ENCODE assay signal across 8 cellular contexts in genomic region chr19:47391510-47392223, GRCh38. TPM values are rescaled to one million over a fixed set of nuclear protein-coding genes. Genes with fewer than 3 reads are reported as not detected.
DNase-seq lines count a peak whose midpoint lies in the region; ATAC-seq and TF ChIP-seq lines count a peak whose summit lies in the region.

No MANE protein-coding gene starts in this region.

- no peaks in the 10 kb centered on the region for H3K9me2 ChIP-seq in OCI-LY1 (ENCODE audit: low read depth, low read length)

- H3K4me2 ChIP-seq in OCI-LY1 (ENCODE audit: low read length): no peak overlapping the region

- no peak for TF ChIP-seq POLR2A in esophagus muscularis mucosa (IDR thresholded peaks at IDR 0.05; ENCODE audit: low read depth)

- H3K36me3 ChIP-seq in OCI-LY1 (ENCODE audit: insufficient read depth, low read length) (no peaks in the 10 kb centered on the region), esophagus muscularis mucosa (no peaks in the 10 kb centered on the region)
- H3K36me3 ChIP-seq in naive thymus-derived CD4-positive, alpha-beta T cell (ENCODE audit: control insufficient read depth in 2 of 3, insufficient read depth in 3 of 3, low read length in 3 of 3): no peaks in the 10 kb centered on the region

- DNase-seq in CD4-positive, alpha-beta T cell: peak; percentile 63 to 84 (median 77)
- peak; percentile 97 for DNase-seq in activated CD8-positive, alpha-beta memory T cell treated with anti-CD3 and anti-CD28 coated beads, Interleukin-2, amount 50 U/mL, for 48 hours
- DNase-seq in esophagus muscularis mucosa (ENCODE audit: extremely low spot score): peak; percentile 94
- DNase-seq in naive thymus-derived CD4-positive, alpha-beta T cell: peak; percentile 56 to 80 (median 74)
- peak; percentile 88 for DNase-seq in stimulated activated effector memory CD8-positive, alpha-beta T cell treated with anti-CD3 and anti-CD28 coated beads, Interleukin-12 subunit alpha, Interleukin-12 subunit beta, amount 100 ng/mL, for 72 hours (ENCODE audit: low spot score in 2 of 2)

- CTCF ChIA-PET in CD4-positive, alpha-beta T cell (lab: Charles Lee): interaction anchor here (0.6 to 2.0 kb wide), 15 partner anchors 9 to 306 kb away, joined by 3 to 19 read pairs (median 3); partner anchors contain the start of gene DHX34
- CTCF ChIA-PET in naive thymus-derived CD4-positive, alpha-beta T cell (lab: Charles Lee): interaction anchor here (0.6 to 4.6 kb wide), 14 partner anchors 9 to 246 kb away, joined by 3 to 34 read pairs (median 4); partner anchors contain the start of gene DHX34

- TF ChIP-seq CTCF in CD4-positive, alpha-beta T cell (IDR thresholded peaks at IDR 0.05): peak; percentile 88
- peak; percentile 80 for TF ChIP-seq CTCF in OCI-LY1 (IDR thresholded peaks at IDR 0.05; ENCODE audit: low read length)
- peak; percentile 74 to 91 (median 78) for TF ChIP-seq CTCF in esophagus muscularis mucosa (IDR thresholded peaks at IDR 0.05)

- WGBS in esophagus muscularis mucosa: 33% methylated on average over 13 of the region's 15 CpGs

- intact Hi-C loops in CD4-positive, alpha-beta T cell (cut with DNase I, micrococcal nuclease): loop anchor here (1.0 to 5.0 kb wide), 2 partner anchors 95 to 244 kb away; no protein-coding TSS in a partner anchor
- intact Hi-C loops in esophagus muscularis mucosa (cut with DNase I): no loop called here
- intact Hi-C loops in naive thymus-derived CD4-positive, alpha-beta T cell (cut with micrococcal nuclease): loop anchor here (1.0 to 2.0 kb wide), 3 partner anchors 35 to 107 kb away; no protein-coding TSS in a partner anchor

- no peaks in the 10 kb centered on the region for H4K20me1 ChIP-seq in OCI-LY1 (ENCODE audit: insufficient read depth, low read length)

- H3K4me3 ChIP-seq in OCI-LY1 (ENCODE audit: low read depth, low read length, poor library complexity, severe bottlenecking) (no peak overlapping the region), esophagus muscularis mucosa (no peak overlapping the region)
- H3K4me3 ChIP-seq in naive thymus-derived CD4-positive, alpha-beta T cell (ENCODE audit: low read length): no peak overlapping the region

- H3K27me3 Mint-ChIP-seq in CD4-positive, alpha-beta T cell: peaks cover 19% of the 10 kb centered on the region
- peaks cover 7 to 21% (median 16%) of the 10 kb centered on the region in 5 donors for H3K27me3 Mint-ChIP-seq in naive thymus-derived CD4-positive, alpha-beta T cell

- peak; percentile 90 for ATAC-seq in CD4-positive, alpha-beta T cell (ENCODE audit: poor library complexity)
- ATAC-seq in HG02798 (IDR thresholded peaks at IDR 0.05; ENCODE audit: poor library complexity, unreplicated experiment): peak; percentile 43
- ATAC-seq in naive thymus-derived CD4-positive, alpha-beta T cell: peak; percentile 68
- peak; percentile 82 for ATAC-seq in stimulated activated effector memory CD8-positive, alpha-beta T cell treated with anti-CD3 and anti-CD28 coated beads, Interleukin-12 subunit alpha, Interleukin-12 subunit beta, amount 100 ng/mL, for 72 hours
- no peak for ATAC-seq in HG02973 (IDR thresholded peaks at IDR 0.05; ENCODE audit: unreplicated experiment)

- POLR2A ChIA-PET in CD4-positive, alpha-beta T cell (lab: Charles Lee): interaction anchor here (1.0 to 1.6 kb wide), 2 partner anchors 43 to 96 kb away, joined by 4 read pairs; partner anchors contain the start of gene DHX34
- POLR2A ChIA-PET in naive thymus-derived CD4-positive, alpha-beta T cell (lab: Charles Lee): interaction anchor here (0.7 kb wide), 1 partner anchor 107 kb away, joined by 3 read pairs; no protein-coding TSS in a partner anchor

- no peaks in the 10 kb centered on the region for H3K27me3 ChIP-seq in CD4-positive, alpha-beta T cell (ENCODE audit: control insufficient read depth, insufficient read depth, low read length)
- H3K27me3 ChIP-seq in OCI-LY1 (ENCODE audit: insufficient read depth, low read length) (no peaks in the 10 kb centered on the region), esophagus muscularis mucosa (peaks cover 0 to 6% (median 0%) of the 10 kb centered on the region in 4 donors)
- H3K27me3 ChIP-seq in naive thymus-derived CD4-positive, alpha-beta T cell (ENCODE audit: control insufficient read depth in 2 of 2, insufficient read depth in 2 of 2, low read length in 2 of 2): no peaks in the 10 kb centered on the region

- no peak overlapping the region for H3K9ac ChIP-seq in OCI-LY1 (ENCODE audit: low read length)

- H3K79me2 ChIP-seq in OCI-LY1 (ENCODE audit: insufficient read depth, low read length): no peaks in the 10 kb centered on the region

- H3K27ac ChIP-seq in CD4-positive, alpha-beta T cell (ENCODE audit: low read depth, low read length): no peak overlapping the region
- no peak overlapping the region for H3K27ac ChIP-seq in OCI-LY1 (ENCODE audit: low read depth, low read length, poor library complexity, severe bottlenecking)
- no peak overlapping the region for H3K27ac ChIP-seq in esophagus muscularis mucosa (replicated peaks in 1 of 4)
- no peak overlapping the region for H3K27ac ChIP-seq in naive thymus-derived CD4-positive, alpha-beta T cell (ENCODE audit: low read depth, low read length)

- no peak overlapping the region for H2AFZ ChIP-seq in OCI-LY1 (ENCODE audit: low read length)

- no peak for TF ChIP-seq EP300 in esophagus muscularis mucosa (IDR thresholded peaks at IDR 0.05)

- no peaks in the 10 kb centered on the region for H3K9me3 Mint-ChIP-seq in CD4-positive, alpha-beta T cell
- no peaks in the 10 kb centered on the region for H3K9me3 Mint-ChIP-seq in naive thymus-derived CD4-positive, alpha-beta T cell
- no peaks in the 10 kb centered on the region for H3K9me3 Mint-ChIP-seq in stimulated activated effector memory CD8-positive, alpha-beta T cell treated with anti-CD3 and anti-CD28 coated beads, Interleukin-12 subunit alpha, Interleukin-12 subunit beta, amount 100 ng/mL, for 72 hours

- H3K4me3 Mint-ChIP-seq in CD4-positive, alpha-beta T cell: no peak overlapping the region
- H3K4me3 Mint-ChIP-seq in naive thymus-derived CD4-positive, alpha-beta T cell: peak overlapping the region in 1 of 10 donors; percentile 17
- H3K4me3 Mint-ChIP-seq in stimulated activated effector memory CD8-positive, alpha-beta T cell treated with anti-CD3 and anti-CD28 coated beads, Interleukin-12 subunit alpha, Interleukin-12 subunit beta, amount 100 ng/mL, for 72 hours: no peak overlapping the region

- H3K4me1 ChIP-seq in OCI-LY1 (ENCODE audit: insufficient read depth, low read length, severe bottlenecking): no peaks in the 10 kb centered on the region
- H3K4me1 ChIP-seq in esophagus muscularis mucosa: no peaks in the 10 kb centered on the region
- H3K4me1 ChIP-seq in naive thymus-derived CD4-positive, alpha-beta T cell (ENCODE audit: control insufficient read depth in 2 of 2, insufficient read depth in 2 of 2, low read length in 2 of 2): no peaks in the 10 kb centered on the region

- H3F3A ChIP-seq in OCI-LY1 (ENCODE audit: insufficient read depth, low read length): no peaks in the 10 kb centered on the region

- peaks cover 6% of the 10 kb centered on the region for H3K4me1 Mint-ChIP-seq in CD4-positive, alpha-beta T cell (ENCODE audit: low read depth)
- H3K4me1 Mint-ChIP-seq in naive thymus-derived CD4-positive, alpha-beta T cell: peaks cover 0 to 5% (median 0%) of the 10 kb centered on the region in 7 donors
- H3K4me1 Mint-ChIP-seq in stimulated activated effector memory CD8-positive, alpha-beta T cell treated with anti-CD3 and anti-CD28 coated beads, Interleukin-12 subunit alpha, Interleukin-12 subunit beta, amount 100 ng/mL, for 72 hours: no peaks in the 10 kb centered on the region

- H3K9me3 ChIP-seq in CD4-positive, alpha-beta T cell (ENCODE audit: control insufficient read depth, low read length): no peaks in the 10 kb centered on the region
- no peaks in the 10 kb centered on the region for H3K9me3 ChIP-seq in OCI-LY1 (ENCODE audit: low read length)
- H3K9me3 ChIP-seq in esophagus muscularis mucosa: no peaks in the 10 kb centered on the region
- no peaks in the 10 kb centered on the region for H3K9me3 ChIP-seq in naive thymus-derived CD4-positive, alpha-beta T cell (ENCODE audit: control insufficient read depth in 2 of 3, low read length in 3 of 3)

- H3K27ac Mint-ChIP-seq in CD4-positive, alpha-beta T cell: no peak overlapping the region
- H3K27ac Mint-ChIP-seq in naive thymus-derived CD4-positive, alpha-beta T cell: peak overlapping the region in 1 of 9 donors; percentile 67
- no peak overlapping the region for H3K27ac Mint-ChIP-seq in stimulated activated effector memory CD8-positive, alpha-beta T cell treated with anti-CD3 and anti-CD28 coated beads, Interleukin-12 subunit alpha, Interleukin-12 subunit beta, amount 100 ng/mL, for 72 hours

- no peaks in the 10 kb centered on the region for H3K36me3 Mint-ChIP-seq in CD4-positive, alpha-beta T cell (ENCODE audit: low read depth)
- no peaks in the 10 kb centered on the region for H3K36me3 Mint-ChIP-seq in naive thymus-derived CD4-positive, alpha-beta T cell
- H3K36me3 Mint-ChIP-seq in stimulated activated effector memory CD8-positive, alpha-beta T cell treated with anti-CD3 and anti-CD28 coated beads, Interleukin-12 subunit alpha, Interleukin-12 subunit beta, amount 100 ng/mL, for 72 hours: no peaks in the 10 kb centered on the region

RNA-seq across cellular contexts. Expression of gene MEIS3, which starts 27.7 kb away (rescaled TPM):
- under 1 TPM in 1 of 2 experiments, not detected in 1; 0.47 TPM for total RNA-seq in CD4-positive, alpha-beta T cell
- 10 to 100 TPM; 22.8 to 33.2 (median 30.7) TPM for total RNA-seq in esophagus muscularis mucosa
- under 1 TPM in 1 of 5 experiments, not detected in 4; 0.17 TPM for total RNA-seq in naive thymus-derived CD4-positive, alpha-beta T cell
- not detected for polyA plus RNA-seq in naive thymus-derived CD4-positive, alpha-beta T cell

RNA-seq across cellular contexts. Expression of gene DHX34, which starts 42.6 kb away (rescaled TPM):
- 1 to 10 TPM; 6.8 to 8.2 TPM for total RNA-seq in CD4-positive, alpha-beta T cell
- total RNA-seq in esophagus muscularis mucosa: 10 to 100 TPM in 3 of 4 donors, 1 to 10 TPM in 1; 9.1 to 15.6 (median 12.2) TPM
- total RNA-seq in naive thymus-derived CD4-positive, alpha-beta T cell: 10 to 100 TPM; 15.6 to 31.6 (median 29.5) TPM
- 10 to 100 TPM in 1 of 2 donors, 1 to 10 TPM in 1; 3.7 to 14.2 TPM for polyA plus RNA-seq in naive thymus-derived CD4-positive, alpha-beta T cell

RNA-seq across cellular contexts. Expression of gene C5AR2, which starts 59.7 kb away (rescaled TPM):
- under 1 TPM; 0.06 to 0.19 TPM for total RNA-seq in CD4-positive, alpha-beta T cell
- 1 to 10 TPM in 1 of 4 donors, under 1 TPM in 3; 0.42 to 4.6 (median 0.72) TPM for total RNA-seq in esophagus muscularis mucosa
- total RNA-seq in naive thymus-derived CD4-positive, alpha-beta T cell: 10 to 100 TPM in 1 of 5 experiments, 1 to 10 TPM in 1, under 1 TPM in 3; 0.14 to 16.8 (median 0.34) TPM
- not detected for polyA plus RNA-seq in naive thymus-derived CD4-positive, alpha-beta T cell

Comparison
In these comparisons a context has a peak if more than half of its experiments do, and no peak if none do; other contexts are left out.
1. RNA of gene MEIS3, which starts 27.7 kb away (total RNA-seq): 22.8 to 33.2 TPM in esophagus muscularis mucosa; 0.47 TPM in CD4-positive, alpha-beta T cell and 0.17 TPM in naive thymus-derived CD4-positive, alpha-beta T cell; every median in the first group is over 10 times any median in the second.
2. Peak in every context shown above with its lines, with median percentiles within 50 percentile points of each other: DNase-seq and CTCF ChIP-seq.